Comparison of ENCODE assay signal across 26 cellular contexts in the genomic region with DNA sequence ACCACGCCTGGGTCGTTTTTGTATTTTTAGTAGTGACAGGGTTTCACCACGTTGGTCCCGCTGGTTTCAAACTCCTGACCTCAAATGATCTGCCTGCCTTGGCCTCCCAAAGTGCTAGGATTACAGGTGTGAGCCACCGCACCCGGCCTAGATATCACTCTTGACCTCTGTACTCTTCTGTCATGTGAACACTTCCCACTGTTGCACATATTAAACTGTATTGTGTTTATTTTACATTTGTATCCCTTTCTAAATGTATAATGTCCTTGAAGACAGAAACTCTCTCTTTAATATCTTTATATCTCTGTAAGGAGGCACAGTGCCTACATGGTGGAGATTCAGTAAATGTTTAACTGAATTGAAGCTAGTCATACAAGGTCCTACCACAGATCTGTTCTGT. TPM values are rescaled to one million over a fixed set of nuclear protein-coding genes. Genes with fewer than 3 reads are reported as not detected.
"Had no signal": no experiment of that assay in that cellular context is flagged by ENCODE, and none has a peak within 500 bp of the region (broad histone marks: within the 10 kb centered on the region; RNA-seq: fewer than 3 reads in every experiment).

No MANE protein-coding gene starts in this region.

- H3K4me3 Mint-ChIP-seq: activated CD4-positive, alpha-beta T cell treated with anti-CD3 and anti-CD28 coated beads for 36 hours; activated naive CD8-positive, alpha-beta T cell; natural killer cell treated with Interleukin-12 subunit alpha and Interleukin-12 subunit beta and Interleukin-15 and Interleukin-18, amount 100 ng/mL, for 72 hours; stimulated activated naive CD8-positive, alpha-beta T cell treated with anti-CD3 and anti-CD28 coated beads, Interleukin-15, Interleukin-2, amounts not matched to agents 100 ng/mL and 50 ng/mL, for 24 hours; T-helper 2 cell treated with Interferon-gamma antibody and Interleukin-4, amounts not matched to agents 5 μg/mL and 100 μg/mL, for 36 hours had no signal

- DNase-seq: activated CD4-positive, alpha-beta T cell treated with anti-CD3 and anti-CD28 coated beads for 36 hours; activated CD4-positive, CD25-positive, alpha-beta regulatory T cell; activated CD8-positive, alpha-beta memory T cell treated with anti-CD3 and anti-CD28 coated beads for 24 hours; amniotic stem cell; brain microvascular endothelial cell; effector CD4-positive, alpha-beta T cell; kidney glomerular epithelial cell; left lung; lower lobe of right lung; mesenchymal stem cell; right cardiac atrium; stimulated activated CD4-positive, alpha-beta T cell treated with anti-CD3 and anti-CD28 coated beads, Interleukin-2, amount 100 ng/mL, for 48 hours; upper lobe of left lung had no signal

- H3K9me3 Mint-ChIP-seq: activated T-helper 2 cell treated with anti-CD3 and anti-CD28 coated beads, Interferon-gamma antibody, Interleukin-2, Interleukin-4, amounts not matched to agents 10 μg/mL and 5 μg/mL and 100 μg/mL, durations not matched to agents 14 hours and 24 hours and 36 hours; natural killer cell treated with Interleukin-12 subunit alpha and Interleukin-12 subunit beta and Interleukin-15 and Interleukin-18, amount 100 ng/mL, for 72 hours; stimulated activated naive CD8-positive, alpha-beta T cell treated with anti-CD3 and anti-CD28 coated beads, Interleukin-15, Interleukin-2, amounts not matched to agents 100 ng/mL and 50 ng/mL, for 24 hours; T-helper 2 cell treated with Interferon-gamma antibody and Interleukin-4, amounts not matched to agents 5 μg/mL and 100 μg/mL, for 36 hours had no signal

- H3K27ac ChIP-seq: brain microvascular endothelial cell, left lung, lower lobe of right lung, thoracic aorta, upper lobe of left lung, vagina had no signal

- H3K4me3 ChIP-seq: left lung, lower lobe of right lung, thoracic aorta, upper lobe of left lung, vagina had no signal

- H3K4me1 ChIP-seq: left lung, lower lobe of right lung, upper lobe of left lung, vagina had no signal

- ATAC-seq: activated CD4-positive, alpha-beta T cell treated with anti-CD3 and anti-CD28 coated beads for 36 hours; left lung; lower lobe of right lung; natural killer cell treated with Interleukin-12 subunit alpha and Interleukin-12 subunit beta and Interleukin-15 and Interleukin-18, amount 100 ng/mL, for 72 hours; right cardiac atrium; SK-N-SH treated with all-trans-retinoic acid at 6 μM for 48 hours had no signal

- H3K9me3 ChIP-seq: left lung, lower lobe of right lung, thoracic aorta, upper lobe of left lung, vagina had no signal

- H3K27me3 Mint-ChIP-seq: activated CD4-positive, alpha-beta T cell treated with anti-CD3 and anti-CD28 coated beads for 36 hours; activated naive CD8-positive, alpha-beta T cell; natural killer cell treated with Interleukin-12 subunit alpha and Interleukin-12 subunit beta and Interleukin-15 and Interleukin-18, amount 100 ng/mL, for 72 hours; stimulated activated naive CD8-positive, alpha-beta T cell treated with anti-CD3 and anti-CD28 coated beads, Interleukin-15, Interleukin-2, amounts not matched to agents 100 ng/mL and 50 ng/mL, for 24 hours had no signal

- H3K27ac Mint-ChIP-seq: activated CD4-positive, alpha-beta T cell treated with anti-CD3 and anti-CD28 coated beads for 36 hours; activated T-helper 2 cell treated with anti-CD3 and anti-CD28 coated beads, Interferon-gamma antibody, Interleukin-2, Interleukin-4, amounts not matched to agents 10 μg/mL and 5 μg/mL and 100 μg/mL, durations not matched to agents 14 hours and 24 hours and 36 hours; natural killer cell treated with Interleukin-12 subunit alpha and Interleukin-12 subunit beta and Interleukin-15 and Interleukin-18, amount 100 ng/mL, for 72 hours; stimulated activated naive CD8-positive, alpha-beta T cell treated with anti-CD3 and anti-CD28 coated beads, Interleukin-15, Interleukin-2, amounts not matched to agents 100 ng/mL and 50 ng/mL, for 24 hours; T-helper 2 cell treated with Interferon-gamma antibody and Interleukin-4, amounts not matched to agents 5 μg/mL and 100 μg/mL, for 36 hours had no signal

- H3K27me3 ChIP-seq: brain microvascular endothelial cell, left lung, upper lobe of left lung, vagina had no signal

RNA-seq across cellular contexts. Expression of a gene that starts 59.5 kb away (rescaled TPM):
- total RNA-seq: cardiac septum, cerebellum, frontal cortex, pulmonary artery endothelial cell, right cardiac atrium, subcutaneous adipose tissue, thoracic aorta had no signal
